In the genomic region with DNA sequence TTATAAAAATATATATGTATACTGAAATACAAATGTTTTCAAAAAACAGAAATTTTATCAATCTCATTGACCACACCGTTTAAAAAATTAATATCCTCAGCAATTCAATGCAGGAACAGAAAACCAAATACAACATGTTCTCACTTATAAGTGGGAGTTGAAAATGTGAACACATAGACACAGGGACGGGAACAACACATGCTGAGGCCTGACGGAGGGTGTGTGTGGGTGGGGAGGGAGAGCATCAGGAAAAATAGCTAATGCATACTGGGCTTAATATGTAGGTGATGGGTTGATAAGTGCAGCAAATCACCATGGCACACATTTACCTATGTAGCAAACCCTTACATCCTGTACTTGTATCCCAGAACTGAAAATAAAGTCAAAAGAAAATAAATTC, we compare ENCODE assay signal across 22 cellular contexts.
DNase-seq lines count a peak whose midpoint lies in the region; ATAC-seq, FAIRE-seq and TF ChIP-seq lines count a peak whose summit lies in the region.
"Had no signal": no experiment of that assay in that cellular context is flagged by ENCODE, and none has a peak within 500 bp of the region (broad histone marks: within the 10 kb centered on the region; RNA-seq: fewer than 3 reads in every experiment).

No MANE protein-coding gene starts in this region.

- no peak overlapping the region for H3K4me3 Mint-ChIP-seq in activated CD8-positive, alpha-beta T cell treated with anti-CD3 and anti-CD28 coated beads, Interleukin-2, amount 10 ng/mL, durations not matched to agents 7 days and 5 days
- H3K4me3 Mint-ChIP-seq in activated CD8-positive, alpha-beta T cell treated with anti-CD3 and anti-CD28 coated beads for 36 hours: no peak overlapping the region
- no peak overlapping the region for H3K4me3 Mint-ChIP-seq in HFFc6
- H3K4me3 Mint-ChIP-seq: CD14-positive monocyte; CD4-positive, alpha-beta memory T cell; CD4-positive, CD25-positive, alpha-beta regulatory T cell; CD8-positive, alpha-beta memory T cell had no signal

- H3K27me3 Mint-ChIP-seq in activated CD8-positive, alpha-beta T cell treated with anti-CD3 and anti-CD28 coated beads, Interleukin-2, amount 10 ng/mL, durations not matched to agents 7 days and 5 days (ENCODE audit: low read depth): no peaks in the 10 kb centered on the region
- H3K27me3 Mint-ChIP-seq in activated CD8-positive, alpha-beta T cell treated with anti-CD3 and anti-CD28 coated beads for 36 hours: no peaks in the 10 kb centered on the region
- peaks cover 6% of the 10 kb centered on the region; the same call in 1 of the 2 replicates for H3K27me3 Mint-ChIP-seq in HFFc6 (ENCODE audit: insufficient read depth)
- H3K27me3 Mint-ChIP-seq: CD4-positive, alpha-beta memory T cell; CD4-positive, CD25-positive, alpha-beta regulatory T cell; CD8-positive, alpha-beta memory T cell had no signal

- POLR2A ChIA-PET in activated CD8-positive, alpha-beta T cell treated with anti-CD3 and anti-CD28 coated beads, Interleukin-2, amount 10 ng/mL, durations not matched to agents 7 days and 5 days (lab: Charles Lee): no interaction called here
- POLR2A ChIA-PET in activated CD8-positive, alpha-beta T cell treated with anti-CD3 and anti-CD28 coated beads for 36 hours (lab: Charles Lee): interaction anchor here (0.7 to 0.9 kb wide), 2 partner anchors 9 to 25 kb away, joined by 3 to 4 read pairs; no protein-coding TSS in a partner anchor

- peak; percentile 19 for FAIRE-seq in A204.1 (lab: Jason Lieb, UNC)
- FAIRE-seq: A549, GM12891, GM19239 had no signal

- H3K36me3 Mint-ChIP-seq in activated CD8-positive, alpha-beta T cell treated with anti-CD3 and anti-CD28 coated beads, Interleukin-2, amount 10 ng/mL, durations not matched to agents 7 days and 5 days (ENCODE audit: low read depth): peaks cover 45% of the 10 kb centered on the region
- no peaks in the 10 kb centered on the region for H3K36me3 Mint-ChIP-seq in activated CD8-positive, alpha-beta T cell treated with anti-CD3 and anti-CD28 coated beads for 36 hours (ENCODE audit: low read depth)
- no peaks in the 10 kb centered on the region for H3K36me3 Mint-ChIP-seq in HFFc6 (ENCODE audit: low read depth)
- H3K36me3 Mint-ChIP-seq: CD14-positive monocyte; CD4-positive, alpha-beta memory T cell; CD4-positive, CD25-positive, alpha-beta regulatory T cell; CD8-positive, alpha-beta memory T cell had no signal

- ATAC-seq in activated CD8-positive, alpha-beta T cell treated with anti-CD3 and anti-CD28 coated beads, Interleukin-2, amount 10 ng/mL, durations not matched to agents 7 days and 5 days: no peak
- ATAC-seq in activated CD8-positive, alpha-beta T cell treated with anti-CD3 and anti-CD28 coated beads for 36 hours: no peak
- no peak for ATAC-seq in HG02970 (IDR thresholded peaks at IDR 0.05; ENCODE audit: low FRiP score, unreplicated experiment)
- ATAC-seq: A549 had no signal

- peaks cover 52% of the 10 kb centered on the region for H3K4me1 Mint-ChIP-seq in activated CD8-positive, alpha-beta T cell treated with anti-CD3 and anti-CD28 coated beads, Interleukin-2, amount 10 ng/mL, durations not matched to agents 7 days and 5 days (ENCODE audit: low read depth)
- H3K4me1 Mint-ChIP-seq in activated CD8-positive, alpha-beta T cell treated with anti-CD3 and anti-CD28 coated beads for 36 hours (ENCODE audit: low read depth): peaks cover 31% of the 10 kb centered on the region
- H3K4me1 Mint-ChIP-seq in HFFc6 (ENCODE audit: low read depth): no peaks in the 10 kb centered on the region
- H3K4me1 Mint-ChIP-seq: CD14-positive monocyte had no signal

- CTCF ChIA-PET in activated CD8-positive, alpha-beta T cell treated with anti-CD3 and anti-CD28 coated beads, Interleukin-2, amount 10 ng/mL, durations not matched to agents 7 days and 5 days (lab: Charles Lee): no interaction called here
- CTCF ChIA-PET in activated CD8-positive, alpha-beta T cell treated with anti-CD3 and anti-CD28 coated beads for 36 hours (lab: Charles Lee): no interaction called here

- no peak for DNase-seq in activated CD8-positive, alpha-beta T cell treated with anti-CD3 and anti-CD28 coated beads, Interleukin-2, amount 10 ng/mL, durations not matched to agents 7 days and 5 days
- DNase-seq in activated CD8-positive, alpha-beta T cell treated with anti-CD3 and anti-CD28 coated beads for 36 hours: no peak
- DNase-seq in Ammon's horn (ENCODE audit: low spot score) (peak; percentile 52), epithelial cell of esophagus (ENCODE audit: low read depth) (peak; percentile 66), HFFc6 (no peak)
- DNase-seq: 8988T; AML-193; BE2C; C1 segment of cervical spinal cord; CD4-positive, alpha-beta memory T cell; CD4-positive, CD25-positive, alpha-beta regulatory T cell; CD8-positive, alpha-beta memory T cell; COR-L47; DMS79 treated with DMSO at 0.1 percent for 48 hours; GF-D8 had no signal

- peak overlapping the region; percentile 31 for H3K27ac Mint-ChIP-seq in activated CD8-positive, alpha-beta T cell treated with anti-CD3 and anti-CD28 coated beads, Interleukin-2, amount 10 ng/mL, durations not matched to agents 7 days and 5 days
- H3K27ac Mint-ChIP-seq in activated CD8-positive, alpha-beta T cell treated with anti-CD3 and anti-CD28 coated beads for 36 hours: no peak overlapping the region
- H3K27ac Mint-ChIP-seq in HFFc6: no peak overlapping the region
- H3K27ac Mint-ChIP-seq: CD14-positive monocyte; CD4-positive, alpha-beta memory T cell had no signal

- TF ChIP-seq CTCF in activated CD8-positive, alpha-beta T cell treated with anti-CD3 and anti-CD28 coated beads for 36 hours (IDR thresholded peaks at IDR 0.05): no peak
- TF ChIP-seq CTCF in epithelial cell of esophagus (IDR thresholded peaks at IDR 0.05; ENCODE audit: insufficient read depth, low read depth, low read length, missing control alignments): no peak
- no peak for TF ChIP-seq CTCF in HFFc6 (IDR thresholded peaks at IDR 0.05)

- H3K9me3 Mint-ChIP-seq in activated CD8-positive, alpha-beta T cell treated with anti-CD3 and anti-CD28 coated beads, Interleukin-2, amount 10 ng/mL, durations not matched to agents 7 days and 5 days (ENCODE audit: insufficient read depth): peaks cover 15% of the 10 kb centered on the region
- no peaks in the 10 kb centered on the region for H3K9me3 Mint-ChIP-seq in activated CD8-positive, alpha-beta T cell treated with anti-CD3 and anti-CD28 coated beads for 36 hours
- H3K9me3 Mint-ChIP-seq in HFFc6: no peaks in the 10 kb centered on the region
- H3K9me3 Mint-ChIP-seq: CD4-positive, CD25-positive, alpha-beta regulatory T cell; CD8-positive, alpha-beta memory T cell had no signal

- intact Hi-C loops in activated CD8-positive, alpha-beta T cell treated with anti-CD3 and anti-CD28 coated beads for 36 hours (cut with micrococcal nuclease): no loop called here

- H3K4me3 ChIP-seq in epithelial cell of esophagus (ENCODE audit: low read length): no peak overlapping the region
- H3K4me3 ChIP-seq: A549, BLaER1 had no signal

Comparison
In these comparisons a context has a peak if more than half of its experiments do, and no peak if none do; other contexts are left out.
1. DNase-seq: peak in Ammon's horn (single experiment) and epithelial cell of esophagus (single experiment); none in activated CD8-positive, alpha-beta T cell treated with anti-CD3 and anti-CD28 coated beads, Interleukin-2, amount 10 ng/mL, durations not matched to agents 7 days and 5 days (single experiment), activated CD8-positive, alpha-beta T cell treated with anti-CD3 and anti-CD28 coated beads for 36 hours (single experiment) and HFFc6 (single experiment).